ENCODE assay signal across 15 cellular contexts in the genomic region with DNA sequence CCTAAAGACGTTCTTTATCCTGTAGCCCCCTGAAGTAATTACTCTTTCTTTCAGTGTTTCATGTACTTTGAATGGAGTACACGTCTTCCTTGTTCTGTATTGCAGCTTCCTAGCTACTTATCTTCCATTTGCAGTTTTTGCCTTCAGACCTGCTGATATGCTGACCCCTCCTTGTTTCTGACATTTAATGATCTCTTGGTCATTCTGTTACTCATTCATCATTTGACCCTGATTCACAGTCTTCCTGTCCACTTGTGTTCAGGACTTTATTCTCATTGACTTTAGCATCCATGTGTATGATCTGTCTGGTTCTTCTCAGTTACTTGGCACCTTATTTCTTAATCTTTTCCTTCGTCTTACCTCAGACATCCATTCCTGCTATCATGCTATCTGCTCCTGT.
"Had no signal": no experiment of that assay in that cellular context is flagged by ENCODE, and none has a peak within 500 bp of the region (broad histone marks: within the 10 kb centered on the region; RNA-seq: fewer than 3 reads in every experiment).

No MANE protein-coding gene starts in this region.

- H3K36me3 ChIP-seq: ovary, uterus had no signal

- H3K27me3 ChIP-seq: cardiac muscle cell, foreskin keratinocyte, ovary, spleen, stomach, tibial artery, uterus had no signal

- H3K4me3 ChIP-seq: cardiac muscle cell, ovary, spleen, stomach, tibial artery, uterus had no signal

- DNase-seq: activated CD4-positive, alpha-beta T cell treated with anti-CD3 and anti-CD28 coated beads for 1 hour; activated CD4-positive, alpha-beta T cell treated with anti-CD3 and anti-CD28 coated beads, Interleukin-2, amount 50 U/mL, for 4 hours; activated naive CD4-positive, alpha-beta T cell treated with anti-CD3 and anti-CD28 coated beads for 36 hours; activated T-cell treated with anti-CD3 and anti-CD28 coated beads for 4 hours; head of caudate nucleus; ovary; spleen; stomach; tibial artery; uterus had no signal

- H3K9me3 ChIP-seq: ovary, spleen, stomach, tibial artery, uterus had no signal

- H3K27ac ChIP-seq: cardiac muscle cell, foreskin keratinocyte, ovary, spleen, stomach, tibial artery, uterus, VCaP had no signal

- H3K4me1 ChIP-seq: foreskin keratinocyte, spleen, stomach, tibial artery, uterus had no signal

- ATAC-seq: esophagus mucosa, foreskin keratinocyte, sciatic nerve had no signal
